Comparison of ENCODE assay signal across 25 cellular contexts in genomic region chr11:120867988-120868387, GRCh38.
DNase-seq lines count a peak whose midpoint lies in the region; ATAC-seq and TF ChIP-seq lines count a peak whose summit lies in the region.
"Had no signal": no experiment of that assay in that cellular context is flagged by ENCODE, and none has a peak within 500 bp of the region (broad histone marks: within the 10 kb centered on the region; RNA-seq: fewer than 3 reads in every experiment).

No MANE protein-coding gene starts in this region.

- H4K20me1 ChIP-seq in PC-9 (ENCODE audit: insufficient read depth) = no peaks in the 10 kb centered on the region

- no peaks in the 10 kb centered on the region for H3K36me3 ChIP-seq in PC-9 (ENCODE audit: low read depth)
- H3K36me3 ChIP-seq: MG63 had no signal

- peaks cover 12% of the 10 kb centered on the region; the same call in 1 of the 2 replicates for H3F3A ChIP-seq in PC-9 (ENCODE audit: insufficient read depth, low read depth)

- H3K36me3 Mint-ChIP-seq in central memory CD8-positive, alpha-beta T cell (ENCODE audit: insufficient read depth) = no peaks in the 10 kb centered on the region
- no peaks in the 10 kb centered on the region for H3K36me3 Mint-ChIP-seq in natural killer cell treated with Interleukin-12 subunit alpha and Interleukin-12 subunit beta and Interleukin-15 and Interleukin-18, amount 100 ng/mL, for 72 hours
- H3K36me3 Mint-ChIP-seq: CD8-positive, alpha-beta T cell had no signal

- no peaks in the 10 kb centered on the region for H3K79me2 ChIP-seq in PC-9 (ENCODE audit: low read depth)

- no peak for ATAC-seq in central memory CD8-positive, alpha-beta T cell (replicated peaks; ENCODE audit: extremely low read depth, poor library complexity, severe bottlenecking)
- ATAC-seq in natural killer cell treated with Interleukin-12 subunit alpha and Interleukin-12 subunit beta and Interleukin-15 and Interleukin-18, amount 100 ng/mL, for 72 hours = no peak
- ATAC-seq: CD8-positive, alpha-beta T cell had no signal

- H3K27ac Mint-ChIP-seq in central memory CD8-positive, alpha-beta T cell (ENCODE audit: low read depth) = peak overlapping the region; percentile 78
- peak overlapping the region; percentile 27 to 87 for H3K27ac Mint-ChIP-seq in natural killer cell treated with Interleukin-12 subunit alpha and Interleukin-12 subunit beta and Interleukin-15 and Interleukin-18, amount 100 ng/mL, for 72 hours
- H3K27ac Mint-ChIP-seq: CD8-positive, alpha-beta T cell had no signal

- no peak overlapping the region for H3K4me3 Mint-ChIP-seq in central memory CD8-positive, alpha-beta T cell
- peak overlapping the region; percentile 69 for H3K4me3 Mint-ChIP-seq in natural killer cell treated with Interleukin-12 subunit alpha and Interleukin-12 subunit beta and Interleukin-15 and Interleukin-18, amount 100 ng/mL, for 72 hours
- H3K4me3 Mint-ChIP-seq: CD8-positive, alpha-beta T cell had no signal

- DNase-seq in ELR (ENCODE audit: low read depth) (peak; percentile 10), PC-9 (peak in 1 of 2 experiments; percentile 49), GOT3 (lab: John Stamatoyannopoulos, UW) (no peak), substantia nigra (lab: John Stamatoyannopoulos, UW) (no peak), GM10266 (ENCODE audit: extremely low spot score) (no peak)
- DNase-seq in central memory CD8-positive, alpha-beta T cell (ENCODE audit: low spot score in 2 of 2) = no peak
- no peak for DNase-seq in natural killer cell treated with Interleukin-12 subunit alpha and Interleukin-12 subunit beta and Interleukin-15 and Interleukin-18, amount 100 ng/mL, for 72 hours (ENCODE audit: low spot score)
- DNase-seq: AML-193; CD8-positive, alpha-beta T cell; DMS 273 treated with DMSO at 0.1 percent for 48 hours; DMS79; EL; GF-D8; KBM-7; MG63; NCI-H1105 treated with DMSO at 0.1 percent for 48 hours; NCI-H1930; NCI-H446; NCI-H524 treated with DMSO at 0.1 percent for 48 hours; NCI-H82; NK-92 treated with Interleukin-12 subunit alpha and Interleukin-12 subunit beta, amount 100 ng/mL, for 24 hours; RPMI8226; SHP77 treated with DMSO at 0.1 percent for 48 hours; SW 1271 had no signal

- H3K4me1 ChIP-seq in PC-9 (replicated peaks; ENCODE audit: insufficient read depth) = peaks cover 30% of the 10 kb centered on the region

- peak overlapping the region; percentile 74 for H3K4me2 ChIP-seq in PC-9

- no peaks in the 10 kb centered on the region for H3K9me3 ChIP-seq in PC-9 (ENCODE audit: insufficient read depth, low read depth)
- H3K9me3 ChIP-seq: MG63 had no signal

- H3K9me3 Mint-ChIP-seq in central memory CD8-positive, alpha-beta T cell = no peaks in the 10 kb centered on the region
- peaks cover 2% of the 10 kb centered on the region for H3K9me3 Mint-ChIP-seq in natural killer cell treated with Interleukin-12 subunit alpha and Interleukin-12 subunit beta and Interleukin-15 and Interleukin-18, amount 100 ng/mL, for 72 hours
- H3K9me3 Mint-ChIP-seq: CD8-positive, alpha-beta T cell had no signal

- CTCF ChIA-PET in PC-9 (lab: Charles Lee) = no interaction called here

- H3K27ac ChIP-seq in PC-9 (peak overlapping the region; percentile 54), substantia nigra (ENCODE audit: low read depth, low read length, poor library complexity, severe bottlenecking) (no peak overlapping the region)
- H3K27ac ChIP-seq: C4-2B had no signal

- TF ChIP-seq CTCF in PC-9 (conservative IDR thresholded peaks at IDR 0.05) (no peak), GM10266 (IDR thresholded peaks at IDR 0.05; ENCODE audit: control insufficient read depth, insufficient read depth, low read depth, missing control alignments) (no peak)

- H3K4me1 Mint-ChIP-seq in central memory CD8-positive, alpha-beta T cell = peaks cover 38% of the 10 kb centered on the region
- H3K4me1 Mint-ChIP-seq in natural killer cell treated with Interleukin-12 subunit alpha and Interleukin-12 subunit beta and Interleukin-15 and Interleukin-18, amount 100 ng/mL, for 72 hours (ENCODE audit: low read depth in 2 of 2) = peaks cover 64 to 69% of the 10 kb centered on the region in 2 donors

- H3K27me3 ChIP-seq in PC-9 (ENCODE audit: insufficient read depth, low read depth) = no peaks in the 10 kb centered on the region
- H3K27me3 ChIP-seq: MG63 had no signal

- peak overlapping the region; percentile 37; the same call in 1 of the 2 replicates for H3K4me3 ChIP-seq in PC-9
- H3K4me3 ChIP-seq: MG63 had no signal

- intact Hi-C loops in PC-9 (cut with micrococcal nuclease; ENCODE audit: unreplicated experiment) = no loop called here

- no peaks in the 10 kb centered on the region for H3K27me3 Mint-ChIP-seq in central memory CD8-positive, alpha-beta T cell
- H3K27me3 Mint-ChIP-seq in natural killer cell treated with Interleukin-12 subunit alpha and Interleukin-12 subunit beta and Interleukin-15 and Interleukin-18, amount 100 ng/mL, for 72 hours = peaks cover 0 to 2% of the 10 kb centered on the region in 2 donors

- H2AFZ ChIP-seq in PC-9 = no peak overlapping the region; the same call in 1 of the 2 replicates

- no peaks in the 10 kb centered on the region for H3K9me2 ChIP-seq in PC-9 (ENCODE audit: insufficient read depth)

- BruUV-seq in PC-9 (replicated peaks; lab: Mats Ljungman, UMichigan) = no TSS peak

- POLR2A ChIA-PET in PC-9 (lab: Charles Lee; ENCODE audit: unreplicated experiment) = no interaction called here
